8 cellular contexts compared by ENCODE assay signal in genomic region chr17:7916799-7917198, GRCh38. TPM values are rescaled to one million over a fixed set of nuclear protein-coding genes. Genes with fewer than 3 reads are reported as not detected.
DNase-seq lines count a peak whose midpoint lies in the region; ATAC-seq and TF ChIP-seq lines count a peak whose summit lies in the region.

No MANE protein-coding gene starts in this region.

- peak overlapping the region; percentile 73 for H2AK5ac ChIP-seq in IMR-90 (ENCODE audit: low read depth, low read length)

- peak overlapping the region; percentile 90; the same call in 1 of the 2 replicates for H3K27ac ChIP-seq in IMR-90 (ENCODE audit: insufficient read depth, low read length)

- ATAC-seq in IMR-90 (ENCODE audit: low read depth), result peak; percentile 16
- ATAC-seq in central memory CD8-positive, alpha-beta T cell (replicated peaks; ENCODE audit: extremely low read depth, poor library complexity, severe bottlenecking), result no peak
- no peak for ATAC-seq in HG02970 (IDR thresholded peaks at IDR 0.05; ENCODE audit: low FRiP score, unreplicated experiment)
- ATAC-seq in HG02884 (IDR thresholded peaks at IDR 0.05; ENCODE audit: unreplicated experiment), result no peak

- no peak overlapping the region for H3K4me3 ChIP-seq in IMR-90 (ENCODE audit: insufficient read depth, low read depth, low read length)

- H3K23ac ChIP-seq in IMR-90 (ENCODE audit: low read depth, low read length), result peak overlapping the region; percentile 49; the same call in 1 of the 2 replicates

- WGBS in IMR-90 (ENCODE audit: extremely low coverage in 2 of 2, insufficient read length in 1 of 2), 2 experiments, result 0% methylated on average over 1 of the region's 2 CpGs; no CpG with 5 or more reads in 1 of the 2 experiments

- in situ Hi-C loops in IMR-90 (cut with MboI; ENCODE audit: low sequenced_read_pairs), result loop anchor here (10.0 kb wide), 1 partner anchor 128 kb away; no protein-coding TSS in a partner anchor

- peaks cover 12% of the 10 kb centered on the region for H3K4me1 ChIP-seq in IMR-90 (ENCODE audit: control insufficient read depth, insufficient read depth, low read length)

- peak overlapping the region; percentile 87; the same call in 1 of the 2 replicates for H4K5ac ChIP-seq in IMR-90 (ENCODE audit: low read depth, low read length)

- peaks cover 21% of the 10 kb centered on the region for H3K4me1 Mint-ChIP-seq in central memory CD8-positive, alpha-beta T cell
- H3K4me1 Mint-ChIP-seq in nephron, result peaks cover 42% of the 10 kb centered on the region

- H3K4me3 Mint-ChIP-seq in central memory CD8-positive, alpha-beta T cell, result peak overlapping the region; percentile 86
- peak overlapping the region; percentile 77 to 86 (median 80) for H3K4me3 Mint-ChIP-seq in nephron

- no peaks in the 10 kb centered on the region for H3K27me3 Mint-ChIP-seq in central memory CD8-positive, alpha-beta T cell
- peaks cover 4% of the 10 kb centered on the region for H3K27me3 Mint-ChIP-seq in nephron (ENCODE audit: low read depth)

- H3K4me2 ChIP-seq in IMR-90 (ENCODE audit: low read depth, low read length), result peak overlapping the region; percentile 78; the same call in 1 of the 2 replicates

- no peak overlapping the region for H3K18ac ChIP-seq in IMR-90 (ENCODE audit: low read depth, low read length)

- peak overlapping the region; percentile 70 for H3K4ac ChIP-seq in IMR-90 (ENCODE audit: low read depth, low read length)

- peak overlapping the region; percentile 91 for H2AFZ ChIP-seq in IMR-90 (replicated peaks; ENCODE audit: low read length, poor library complexity)

- H2BK120ac ChIP-seq in IMR-90 (ENCODE audit: low read depth, low read length), result peak overlapping the region; percentile 28

- H2AK9ac ChIP-seq in IMR-90 (replicated peaks; ENCODE audit: low read depth, low read length, poor library complexity), result peak overlapping the region; percentile 93

- no peak for TF ChIP-seq CTCF in IMR-90 (conservative IDR thresholded peaks at IDR 0.05; ENCODE audit: low read depth, low read length)
- no peak for TF ChIP-seq CTCF in nephron (IDR thresholded peaks at IDR 0.05; ENCODE audit: unreplicated experiment in 3 of 3)

- BruUV-seq in IMR-90 (replicated peaks; lab: Mats Ljungman, UMichigan), result no TSS peak

- DNase-seq in AG08396 (ENCODE audit: low spot score), result peak; percentile 50
- peak; percentile 80 for DNase-seq in IMR-90
- DNase-seq in central memory CD8-positive, alpha-beta T cell (ENCODE audit: low spot score in 2 of 2), result no peak
- no peak for DNase-seq in activated CD4-positive, CD25-positive, alpha-beta regulatory T cell treated with anti-CD3 and anti-CD28 coated beads, Interleukin-2, amount 50 U/mL, for 72 hours
- DNase-seq in HuH-7 (ENCODE audit: low spot score), result no peak

- H4K20me1 ChIP-seq in IMR-90 (ENCODE audit: insufficient read depth, low read length), result peaks cover 2% of the 10 kb centered on the region; the same call in 1 of the 2 replicates

- intact Hi-C loops in IMR-90 (cut with micrococcal nuclease), result no loop called here

- no peaks in the 10 kb centered on the region for H3K9me3 Mint-ChIP-seq in central memory CD8-positive, alpha-beta T cell
- H3K9me3 Mint-ChIP-seq in nephron, result no peaks in the 10 kb centered on the region

- H3K9ac ChIP-seq in IMR-90 (ENCODE audit: low read depth, low read length), result no peak overlapping the region

- POLR2A ChIA-PET in IMR-90 (lab: Charles Lee; ENCODE audit: unreplicated experiment), result interaction anchor here (1.3 to 1.6 kb wide), 2 partner anchors 13 to 16 kb away, joined by 4 to 6 read pairs; partner anchors contain the start of gene KCNAB3

- H3K14ac ChIP-seq in IMR-90 (replicated peaks; ENCODE audit: low read depth, low read length), result peak overlapping the region; percentile 47; the same call in 1 of the 2 replicates

- H3K9me3 ChIP-seq in IMR-90 (ENCODE audit: control insufficient read depth, insufficient read depth, low read length), result no peaks in the 10 kb centered on the region

- H3K56ac ChIP-seq in IMR-90 (ENCODE audit: extremely low read depth, insufficient read depth, low read length), result no peak overlapping the region

- H2BK20ac ChIP-seq in IMR-90 (ENCODE audit: low read depth, low read length), result no peak overlapping the region

- no peak for TF ChIP-seq RAD21 in IMR-90 (IDR thresholded peaks at IDR 0.05; ENCODE audit: low read length)

- TF ChIP-seq POLR2A in IMR-90 (IDR thresholded peaks at IDR 0.05; ENCODE audit: low read depth, low read length), result no peak

- peaks cover 2% of the 10 kb centered on the region for H3K36me3 Mint-ChIP-seq in central memory CD8-positive, alpha-beta T cell (ENCODE audit: insufficient read depth)
- H3K36me3 Mint-ChIP-seq in nephron (ENCODE audit: low read depth), result peaks cover 9% of the 10 kb centered on the region

- dilution Hi-C loops in IMR-90 (cut with HindIII; ENCODE audit: low sequenced_read_pairs, unreplicated experiment), result no loop called here

- 0 out of 4 replicates have a peak, but pooled peaks cover 0 to 3% of the 10 kb centered on the region in 2 experiments for H3K79me1 ChIP-seq in IMR-90 (ENCODE audit: low read depth in 1 of 2, low read length in 2 of 2)

- H2BK15ac ChIP-seq in IMR-90 (ENCODE audit: low read depth, low read length), result no peak overlapping the region; the same call in 2 of the 3 replicates

- CTCF ChIA-PET in IMR-90 (lab: Yijun Ruan, JAX), result interaction anchor here (1.5 to 2.9 kb wide), 2 partner anchors 73 to 125 kb away, joined by 5 to 18 read pairs; no protein-coding TSS in a partner anchor

- H3K27ac Mint-ChIP-seq in central memory CD8-positive, alpha-beta T cell (ENCODE audit: low read depth), result peak overlapping the region; percentile 82
- H3K27ac Mint-ChIP-seq in nephron, result peak overlapping the region; percentile 91 to 95 (median 91)

- peak overlapping the region; percentile 73 for H4K91ac ChIP-seq in IMR-90 (ENCODE audit: insufficient read depth, low read depth, low read length)

- peak overlapping the region; percentile 94 for H2BK5ac ChIP-seq in IMR-90 (ENCODE audit: low read depth, low read length, poor library complexity, severe bottlenecking)

- no peaks in the 10 kb centered on the region for H3K27me3 ChIP-seq in IMR-90 (ENCODE audit: control insufficient read depth, insufficient read depth, low read length)

- H3K9me1 ChIP-seq in IMR-90 (ENCODE audit: insufficient read depth, low read length), result peaks cover 6% of the 10 kb centered on the region

- peaks cover 7% of the 10 kb centered on the region; the same call in 1 of the 2 replicates for H3K36me3 ChIP-seq in IMR-90 (ENCODE audit: control insufficient read depth, insufficient read depth, low read length)

- H4K8ac ChIP-seq in IMR-90 (ENCODE audit: low read depth in 2 of 2, low read length in 2 of 2), result peak overlapping the region; percentile 59 to 87

TF ChIP-seq in IMR-90, 13 proteins besides CTCF, POLR2A, EP300 and RAD21:
- TF ChIP-seq CEBPB (IDR thresholded peaks at IDR 0.05; ENCODE audit: low read depth, low read length) (no peak), RCOR1 (IDR thresholded peaks at IDR 0.05; ENCODE audit: insufficient replicate concordance, low read length) (peak; percentile 59)

RNA-seq across cellular contexts. Expression of gene RNF227, which starts 0.7 kb away (rescaled TPM):
- total RNA-seq in IMR-90 (2012; rRNA removed), result 1.3 and 1.4 TPM in 2 replicates
- polyA plus RNA-seq in IMR-90 (2012; rRNA removed), result 2.7 and 3.1 TPM in 2 replicates
- 0.78 and 1.3 TPM in 2 replicates for polyA plus RNA-seq in IMR-90 (2012; cell fraction: cytosol; rRNA removed)
- polyA plus RNA-seq in IMR-90 (2012; cell fraction: nucleus; rRNA removed; ENCODE audit: low replicate concordance), result 3.8 and 4.5 TPM in 2 replicates

RNA-seq across cellular contexts. Expression of gene KCNAB3, which starts 12.9 kb away (rescaled TPM):
- 0.36 and 0.56 TPM in 2 replicates for total RNA-seq in IMR-90 (2012; rRNA removed)
- polyA plus RNA-seq in IMR-90 (2012; rRNA removed), result 4.2 and 4.9 TPM in 2 replicates
- polyA plus RNA-seq in IMR-90 (2012; cell fraction: cytosol; rRNA removed), result 1.4 and 1.9 TPM in 2 replicates
- 55.4 and 58.5 TPM in 2 replicates for polyA plus RNA-seq in IMR-90 (2012; cell fraction: nucleus; rRNA removed; ENCODE audit: low replicate concordance)

RNA-seq across cellular contexts. Expression of gene TRAPPC1, which starts 14.9 kb away (rescaled TPM):
- 31.4 and 50.4 TPM in 2 replicates for total RNA-seq in IMR-90 (2012; rRNA removed)
- 303 and 341 TPM in 2 replicates for polyA plus RNA-seq in IMR-90 (2012; rRNA removed)
- 541 and 542 TPM in 2 replicates for polyA plus RNA-seq in IMR-90 (2012; cell fraction: cytosol; rRNA removed)
- 96.2 and 138 TPM in 2 replicates for polyA plus RNA-seq in IMR-90 (2012; cell fraction: nucleus; rRNA removed; ENCODE audit: low replicate concordance)

RNA-seq across cellular contexts. Expression of gene CNTROB, which starts 15.2 kb away (rescaled TPM):
- 12.5 and 12.7 TPM in 2 replicates for total RNA-seq in IMR-90 (2012; rRNA removed)
- polyA plus RNA-seq in IMR-90 (2012; rRNA removed), result 26.3 and 26.4 TPM in 2 replicates
- 16.7 and 17.4 TPM in 2 replicates for polyA plus RNA-seq in IMR-90 (2012; cell fraction: cytosol; rRNA removed)
- polyA plus RNA-seq in IMR-90 (2012; cell fraction: nucleus; rRNA removed; ENCODE audit: low replicate concordance), result 114 and 129 TPM in 2 replicates

RNA-seq across cellular contexts. Expression of gene CHD3, which starts 28.2 kb away (rescaled TPM):
- 67.2 and 78.1 TPM in 2 replicates for total RNA-seq in IMR-90 (2012; rRNA removed)
- 55.1 and 65.4 TPM in 2 replicates for polyA plus RNA-seq in IMR-90 (2012; rRNA removed)
- 53.4 and 59.5 TPM in 2 replicates for polyA plus RNA-seq in IMR-90 (2012; cell fraction: cytosol; rRNA removed)
- 202 and 231 TPM in 2 replicates for polyA plus RNA-seq in IMR-90 (2012; cell fraction: nucleus; rRNA removed; ENCODE audit: low replicate concordance)

Comparison
In these comparisons a context has a peak if more than half of its experiments do, and no peak if none do; other contexts are left out.
1. DNase-seq: peak in AG08396 (single experiment) and IMR-90 (single experiment); none in central memory CD8-positive, alpha-beta T cell (0 of 2), activated CD4-positive, CD25-positive, alpha-beta regulatory T cell treated with anti-CD3 and anti-CD28 coated beads, Interleukin-2, amount 50 U/mL, for 72 hours (single experiment) and HuH-7 (single experiment).